ENCODE assay signal across 1 cellular context in genomic region chr3:196192036-196193001, GRCh38.
TF ChIP-seq lines count a peak whose summit lies in the region.

No MANE protein-coding gene starts in this region.

TF ChIP-seq in SK-N-SH, 30 proteins besides CTCF, POLR2A, EP300 and RAD21 (continued from another document):
- TF ChIP-seq PBX3 (IDR thresholded peaks at IDR 0.05) (no peak), FOSL2 (IDR thresholded peaks at IDR 0.05; ENCODE audit: borderline replicate concordance, low read depth) (no peak), IRF3 (IDR thresholded peaks at IDR 0.05; ENCODE audit: low read depth, low read length) (no peak), NFIC (IDR thresholded peaks at IDR 0.05; ENCODE audit: borderline replicate concordance) (no peak), SMC3 (IDR thresholded peaks at IDR 0.05; ENCODE audit: low read depth, low read length) (no peak), ELF1 (IDR thresholded peaks at IDR 0.05) (no peak), MXI1 (IDR thresholded peaks at IDR 0.05; ENCODE audit: low read depth, low read length) (no peak), NRF1 (IDR thresholded peaks at IDR 0.05; ENCODE audit: low read depth, low read length) (no peak), TCF12 (IDR thresholded peaks at IDR 0.05) (no peak), ZBTB33 (IDR thresholded peaks at IDR 0.05; ENCODE audit: borderline replicate concordance, low read depth) (no peak), USF1 (IDR thresholded peaks at IDR 0.05; ENCODE audit: borderline replicate concordance, low read depth) (no peak), RCOR1 (IDR thresholded peaks at IDR 0.05; ENCODE audit: low read length) (no peak), MEF2A (IDR thresholded peaks at IDR 0.05; ENCODE audit: borderline replicate concordance, low read depth) (no peak)
